ENCODE assay signal across 1 cellular context in the genomic region with DNA sequence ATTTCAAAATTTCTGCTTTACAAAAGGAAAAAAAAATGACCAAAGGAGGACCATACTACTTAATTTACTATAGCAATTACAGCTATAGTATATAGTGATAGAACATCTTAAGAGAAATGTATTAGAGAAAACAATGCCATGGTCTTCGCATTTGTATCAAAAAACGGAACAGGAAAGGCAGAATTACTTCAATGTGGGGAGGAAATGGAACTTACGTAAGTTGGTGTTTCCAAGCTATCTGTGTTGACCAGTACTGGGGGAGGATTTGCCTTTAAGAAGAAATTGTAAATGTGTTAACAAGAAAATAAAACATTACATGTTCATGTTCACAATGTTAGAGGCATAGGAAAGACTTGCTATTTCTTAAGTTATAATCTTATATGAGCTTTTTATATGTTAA.
TF ChIP-seq lines count a peak whose summit lies in the region.

No MANE protein-coding gene starts in this region.

TF ChIP-seq in HepG2, 621 proteins besides CTCF, POLR2A, EP300 and RAD21 (continued from another document):
- TF ChIP-seq, protein P1, sequence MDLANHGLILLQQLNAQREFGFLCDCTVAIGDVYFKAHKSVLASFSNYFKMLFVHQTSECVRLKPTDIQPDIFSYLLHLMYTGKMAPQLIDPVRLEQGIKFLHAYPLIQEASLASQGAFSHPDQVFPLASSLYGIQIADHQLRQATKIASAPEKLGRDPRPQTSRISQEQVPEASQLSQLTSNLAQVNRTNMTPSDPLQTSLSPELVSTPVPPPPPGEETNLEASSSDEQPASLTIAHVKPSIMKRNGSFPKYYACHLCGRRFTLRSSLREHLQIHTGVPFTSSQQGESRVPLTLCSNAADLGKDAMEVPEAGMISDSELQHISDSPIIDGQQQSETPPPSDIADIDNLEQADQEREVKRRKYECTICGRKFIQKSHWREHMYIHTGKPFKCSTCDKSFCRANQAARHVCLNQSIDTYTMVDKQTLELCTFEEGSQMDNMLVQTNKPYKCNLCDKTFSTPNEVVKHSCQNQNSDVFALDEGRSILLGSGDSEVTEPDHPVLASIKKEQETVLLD (CRISPR knock-in tag; IDR thresholded peaks at IDR 0.05; ENCODE audit: low read depth) = no peak
- TF ChIP-seq ZSCAN9 (CRISPR knock-in tag; IDR thresholded peaks at IDR 0.05; ENCODE audit: borderline replicate concordance) (no peak), BHLHE40 (IDR thresholded peaks at IDR 0.05; ENCODE audit: low read length) (no peak), POGZ (CRISPR knock-in tag; IDR thresholded peaks at IDR 0.05) (no peak), DNMT1 (CRISPR knock-in tag; IDR thresholded peaks at IDR 0.05) (no peak), ZC3H13 (CRISPR knock-in tag; IDR thresholded peaks at IDR 0.05) (no peak), ZNF737 (CRISPR knock-in tag; IDR thresholded peaks at IDR 0.05; ENCODE audit: borderline replicate concordance) (no peak), SUZ12 (IDR thresholded peaks at IDR 0.05; ENCODE audit: low read depth, low read length) (no peak)
- TF ChIP-seq, protein P2, sequence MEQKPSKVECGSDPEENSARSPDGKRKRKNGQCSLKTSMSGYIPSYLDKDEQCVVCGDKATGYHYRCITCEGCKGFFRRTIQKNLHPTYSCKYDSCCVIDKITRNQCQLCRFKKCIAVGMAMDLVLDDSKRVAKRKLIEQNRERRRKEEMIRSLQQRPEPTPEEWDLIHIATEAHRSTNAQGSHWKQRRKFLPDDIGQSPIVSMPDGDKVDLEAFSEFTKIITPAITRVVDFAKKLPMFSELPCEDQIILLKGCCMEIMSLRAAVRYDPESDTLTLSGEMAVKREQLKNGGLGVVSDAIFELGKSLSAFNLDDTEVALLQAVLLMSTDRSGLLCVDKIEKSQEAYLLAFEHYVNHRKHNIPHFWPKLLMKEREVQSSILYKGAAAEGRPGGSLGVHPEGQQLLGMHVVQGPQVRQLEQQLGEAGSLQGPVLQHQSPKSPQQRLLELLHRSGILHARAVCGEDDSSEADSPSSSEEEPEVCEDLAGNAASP (CRISPR knock-in tag; IDR thresholded peaks at IDR 0.05; ENCODE audit: borderline replicate concordance) = no peak
- TF ChIP-seq, protein P3, sequence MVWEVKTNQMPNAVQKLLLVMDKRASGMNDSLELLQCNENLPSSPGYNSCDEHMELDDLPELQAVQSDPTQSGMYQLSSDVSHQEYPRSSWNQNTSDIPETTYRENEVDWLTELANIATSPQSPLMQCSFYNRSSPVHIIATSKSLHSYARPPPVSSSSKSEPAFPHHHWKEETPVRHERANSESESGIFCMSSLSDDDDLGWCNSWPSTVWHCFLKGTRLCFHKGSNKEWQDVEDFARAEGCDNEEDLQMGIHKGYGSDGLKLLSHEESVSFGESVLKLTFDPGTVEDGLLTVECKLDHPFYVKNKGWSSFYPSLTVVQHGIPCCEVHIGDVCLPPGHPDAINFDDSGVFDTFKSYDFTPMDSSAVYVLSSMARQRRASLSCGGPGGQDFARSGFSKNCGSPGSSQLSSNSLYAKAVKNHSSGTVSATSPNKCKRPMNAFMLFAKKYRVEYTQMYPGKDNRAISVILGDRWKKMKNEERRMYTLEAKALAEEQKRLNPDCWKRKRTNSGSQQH (CRISPR knock-in tag; IDR thresholded peaks at IDR 0.05; ENCODE audit: low read depth) = no peak
